In genomic region chr20:17965042-17965697, GRCh38 we compare ENCODE assay signal across 8 cellular contexts. TPM values are rescaled to one million over a fixed set of nuclear protein-coding genes. Genes with fewer than 3 reads are reported as not detected.
A peak's percentile ranks its signal among the peaks of the same experiment; 100 is the strongest.
DNase-seq lines count a peak whose midpoint lies in the region; ATAC-seq and TF ChIP-seq lines count a peak whose summit lies in the region.

No MANE protein-coding gene starts in this region.

- DNase-seq in activated naive CD4-positive, alpha-beta T cell treated with anti-CD3 and anti-CD28 coated beads for 36 hours, result no peak
- no peak for DNase-seq in activated naive CD4-positive, alpha-beta T cell treated with anti-CD3 and anti-CD28 coated beads, Interleukin-2, amount 50 U/mL, for 16 hours
- no peak for DNase-seq in activated CD8-positive, alpha-beta T cell treated with anti-CD3 and anti-CD28 coated beads, Interleukin-2, amount 10 ng/mL, durations not matched to agents 7 days and 5 days
- DNase-seq in immature natural killer cell (peak; percentile 19 to 23 (median 19)), upper lobe of left lung (peak in 1 of 2 donors; percentile 46), ovary (no peak), OCI-M2 (lab: John Stamatoyannopoulos, UW; ENCODE audit: unreplicated experiment) (no peak)
- DNase-seq in activated CD4-positive, alpha-beta T cell treated with anti-CD3 and anti-CD28 coated beads, Interleukin-2, amount 50 U/mL, for 4 hours, result no peak

- H3K9me3 Mint-ChIP-seq in activated naive CD4-positive, alpha-beta T cell treated with anti-CD3 and anti-CD28 coated beads for 36 hours, result no peaks in the 10 kb centered on the region
- H3K9me3 Mint-ChIP-seq in activated CD8-positive, alpha-beta T cell treated with anti-CD3 and anti-CD28 coated beads, Interleukin-2, amount 10 ng/mL, durations not matched to agents 7 days and 5 days (ENCODE audit: insufficient read depth), result no peaks in the 10 kb centered on the region
- H3K9me3 Mint-ChIP-seq in immature natural killer cell, result no peaks in the 10 kb centered on the region

- intact Hi-C loops in activated naive CD4-positive, alpha-beta T cell treated with anti-CD3 and anti-CD28 coated beads for 36 hours (cut with micrococcal nuclease), result loop anchor here (5.0 kb wide), 3 partner anchors 353 to 1238 kb away; no protein-coding TSS in a partner anchor
- intact Hi-C loops in ovary (cut with DNase I), result loop anchor here in 1 of 4 donors (5.0 kb wide), 1 partner anchor 283 kb away; the partner anchor contains the start of gene RRBP1

- no peak for ATAC-seq in activated CD8-positive, alpha-beta T cell treated with anti-CD3 and anti-CD28 coated beads, Interleukin-2, amount 10 ng/mL, durations not matched to agents 7 days and 5 days
- no peak for ATAC-seq in upper lobe of left lung (ENCODE audit: low FRiP score in 2 of 2)

- H3K36me3 ChIP-seq in upper lobe of left lung (no peaks in the 10 kb centered on the region), ovary (no peaks in the 10 kb centered on the region)

- no peak for TF ChIP-seq POLR2A in upper lobe of left lung (IDR thresholded peaks at IDR 0.05)
- no peak for TF ChIP-seq POLR2A in ovary (IDR thresholded peaks at IDR 0.05)

- peak overlapping the region; percentile 97 for H3K27ac Mint-ChIP-seq in activated naive CD4-positive, alpha-beta T cell treated with anti-CD3 and anti-CD28 coated beads for 36 hours
- peak overlapping the region; percentile 99 for H3K27ac Mint-ChIP-seq in activated CD8-positive, alpha-beta T cell treated with anti-CD3 and anti-CD28 coated beads, Interleukin-2, amount 10 ng/mL, durations not matched to agents 7 days and 5 days
- peak overlapping the region; percentile 82 to 96 (median 92) for H3K27ac Mint-ChIP-seq in immature natural killer cell

- TF ChIP-seq EP300 in upper lobe of left lung (IDR thresholded peaks at IDR 0.05), result no peak
- no peak for TF ChIP-seq EP300 in ovary (IDR thresholded peaks at IDR 0.05)

- TF ChIP-seq CTCF in upper lobe of left lung (IDR thresholded peaks at IDR 0.05), result no peak
- no peak for TF ChIP-seq CTCF in ovary (IDR thresholded peaks at IDR 0.05)

- H3K4me1 ChIP-seq in upper lobe of left lung (peaks cover 56 to 80% (median 66%) of the 10 kb centered on the region in 4 donors), ovary (ENCODE audit: insufficient read depth) (peaks cover 32% of the 10 kb centered on the region)

- H3K9me3 ChIP-seq in upper lobe of left lung (no peaks in the 10 kb centered on the region), ovary (no peaks in the 10 kb centered on the region)

- H3K36me3 Mint-ChIP-seq in activated naive CD4-positive, alpha-beta T cell treated with anti-CD3 and anti-CD28 coated beads for 36 hours (ENCODE audit: low read depth), result peaks cover 75% of the 10 kb centered on the region
- peaks cover 77% of the 10 kb centered on the region for H3K36me3 Mint-ChIP-seq in activated CD8-positive, alpha-beta T cell treated with anti-CD3 and anti-CD28 coated beads, Interleukin-2, amount 10 ng/mL, durations not matched to agents 7 days and 5 days (ENCODE audit: low read depth)
- no peaks in the 10 kb centered on the region for H3K36me3 Mint-ChIP-seq in immature natural killer cell

- H3K4me3 Mint-ChIP-seq in activated naive CD4-positive, alpha-beta T cell treated with anti-CD3 and anti-CD28 coated beads for 36 hours, result peak overlapping the region; percentile 86
- peak overlapping the region; percentile 99 for H3K4me3 Mint-ChIP-seq in activated CD8-positive, alpha-beta T cell treated with anti-CD3 and anti-CD28 coated beads, Interleukin-2, amount 10 ng/mL, durations not matched to agents 7 days and 5 days
- peak overlapping the region; percentile 81 to 96 (median 91) for H3K4me3 Mint-ChIP-seq in immature natural killer cell

- H3K27ac ChIP-seq in upper lobe of left lung (peak overlapping the region; percentile 96 to 98 (median 98)), ovary (no peak overlapping the region)

- H3K4me3 ChIP-seq in upper lobe of left lung (peak overlapping the region in 2 of 4 donors; percentile 86 to 91), ovary (no peak overlapping the region)

- WGBS in upper lobe of left lung, 2 donors, result 50 to 51% methylated on average over 9 of the region's 9 CpGs
- 43 to 60% (median 48%) methylated on average over 9 of the region's 9 CpGs for WGBS in ovary, 3 donors

- H3K27me3 ChIP-seq in upper lobe of left lung (no peaks in the 10 kb centered on the region), ovary (no peaks in the 10 kb centered on the region)

- POLR2A ChIA-PET in activated CD8-positive, alpha-beta T cell treated with anti-CD3 and anti-CD28 coated beads, Interleukin-2, amount 10 ng/mL, durations not matched to agents 7 days and 5 days (lab: Charles Lee), result interaction anchor here (0.7 to 7.2 kb wide), 13 partner anchors 8 to 542 kb away, joined by 3 to 62 read pairs (median 3); no protein-coding TSS in a partner anchor

- no peaks in the 10 kb centered on the region for H3K27me3 Mint-ChIP-seq in activated naive CD4-positive, alpha-beta T cell treated with anti-CD3 and anti-CD28 coated beads for 36 hours (ENCODE audit: low read depth)
- no peaks in the 10 kb centered on the region for H3K27me3 Mint-ChIP-seq in activated CD8-positive, alpha-beta T cell treated with anti-CD3 and anti-CD28 coated beads, Interleukin-2, amount 10 ng/mL, durations not matched to agents 7 days and 5 days (ENCODE audit: low read depth)
- peaks cover 4 to 18% (median 9%) of the 10 kb centered on the region in 3 donors for H3K27me3 Mint-ChIP-seq in immature natural killer cell (ENCODE audit: low read depth in 3 of 3)

- CTCF ChIA-PET in activated naive CD4-positive, alpha-beta T cell treated with anti-CD3 and anti-CD28 coated beads for 36 hours (lab: Charles Lee), result no interaction called here
- CTCF ChIA-PET in activated CD8-positive, alpha-beta T cell treated with anti-CD3 and anti-CD28 coated beads, Interleukin-2, amount 10 ng/mL, durations not matched to agents 7 days and 5 days (lab: Charles Lee), result interaction anchor here (1.4 to 9.5 kb wide), 5 partner anchors 9 to 282 kb away, joined by 4 to 100 read pairs (median 15); partner anchors contain the start of gene RRBP1

- H3K4me1 Mint-ChIP-seq in activated naive CD4-positive, alpha-beta T cell treated with anti-CD3 and anti-CD28 coated beads for 36 hours (ENCODE audit: low read depth), result peaks cover 54% of the 10 kb centered on the region
- peaks cover 59% of the 10 kb centered on the region for H3K4me1 Mint-ChIP-seq in activated CD8-positive, alpha-beta T cell treated with anti-CD3 and anti-CD28 coated beads, Interleukin-2, amount 10 ng/mL, durations not matched to agents 7 days and 5 days (ENCODE audit: low read depth)
- peaks cover 82 to 84% of the 10 kb centered on the region in 2 donors for H3K4me1 Mint-ChIP-seq in immature natural killer cell

RNA-seq across cellular contexts. Expression of gene SNX5, which starts 3.4 kb away (rescaled TPM):
- 100 to 1,000 TPM; 228 to 237 TPM for total RNA-seq in activated naive CD4-positive, alpha-beta T cell treated with anti-CD3 and anti-CD28 coated beads for 36 hours
- total RNA-seq in activated CD8-positive, alpha-beta T cell treated with anti-CD3 and anti-CD28 coated beads, Interleukin-2, amount 10 ng/mL, durations not matched to agents 7 days and 5 days, result 100 to 1,000 TPM; 168 to 177 TPM
- polyA plus RNA-seq in immature natural killer cell (100 to 1,000 TPM in 1 of 3 donors, 10 to 100 TPM in 2; 63.2 to 103 (median 70.6) TPM), ovary (100 to 1,000 TPM in 1 of 2 donors, 10 to 100 TPM in 1; 74.0 to 143 TPM)
- total RNA-seq in upper lobe of left lung (100 to 1,000 TPM in 4 of 6 donors, 10 to 100 TPM in 2; 72.0 to 177 (median 111) TPM), ovary (100 to 1,000 TPM in 4 of 7 donors, 10 to 100 TPM in 3; 74.2 to 138 (median 101) TPM)

RNA-seq across cellular contexts. Expression of gene MGME1, which starts 3.6 kb away (rescaled TPM):
- total RNA-seq in activated naive CD4-positive, alpha-beta T cell treated with anti-CD3 and anti-CD28 coated beads for 36 hours, result 10 to 100 TPM; 28.7 to 30.6 TPM
- 10 to 100 TPM; 39.4 to 46.9 TPM for total RNA-seq in activated CD8-positive, alpha-beta T cell treated with anti-CD3 and anti-CD28 coated beads, Interleukin-2, amount 10 ng/mL, durations not matched to agents 7 days and 5 days
- polyA plus RNA-seq in immature natural killer cell, result 10 to 100 TPM in 2 of 3 donors, 1 to 10 TPM in 1; 2.9 to 19.9 (median 19.2) TPM
- total RNA-seq in upper lobe of left lung, result 10 to 100 TPM in 5 of 6 donors, 1 to 10 TPM in 1; 9.4 to 22.0 (median 13.3) TPM
- 10 to 100 TPM in 1 of 7 donors, 1 to 10 TPM in 6; 5.1 to 11.9 (median 8.3) TPM for total RNA-seq in ovary
- 10 to 100 TPM in 1 of 2 donors, 1 to 10 TPM in 1; 7.8 to 11.5 TPM for polyA plus RNA-seq in ovary

Comparison
In these comparisons a context has a peak if more than half of its experiments do, and no peak if none do; other contexts are left out.
1. DNase-seq: peak in immature natural killer cell (3 of 3); none in activated naive CD4-positive, alpha-beta T cell treated with anti-CD3 and anti-CD28 coated beads for 36 hours (single experiment), activated naive CD4-positive, alpha-beta T cell treated with anti-CD3 and anti-CD28 coated beads, Interleukin-2, amount 50 U/mL, for 16 hours (single experiment), activated CD8-positive, alpha-beta T cell treated with anti-CD3 and anti-CD28 coated beads, Interleukin-2, amount 10 ng/mL, durations not matched to agents 7 days and 5 days (single experiment), ovary (0 of 5), OCI-M2 (single experiment) and activated CD4-positive, alpha-beta T cell treated with anti-CD3 and anti-CD28 coated beads, Interleukin-2, amount 50 U/mL, for 4 hours (0 of 2).
2. H3K27ac ChIP-seq: peak in upper lobe of left lung (4 of 4); none in ovary (0 of 2).
3. Peak in every context shown above with its lines, with median percentiles within 50 percentile points of each other: H3K27ac Mint-ChIP-seq and H3K4me3 Mint-ChIP-seq.